16 cellular contexts compared by ENCODE assay signal in genomic region chr10:73226663-73227062, GRCh38. TPM values are rescaled to one million over a fixed set of nuclear protein-coding genes. Genes with fewer than 3 reads are reported as not detected.
DNase-seq lines count a peak whose midpoint lies in the region; ATAC-seq and TF ChIP-seq lines count a peak whose summit lies in the region.
"Had no signal": no experiment of that assay in that cellular context is flagged by ENCODE, and none has a peak within 500 bp of the region (broad histone marks: within the 10 kb centered on the region; RNA-seq: fewer than 3 reads in every experiment).

No MANE protein-coding gene starts in this region.

- H3K79me2 ChIP-seq in OCI-LY7 (ENCODE audit: insufficient read depth, low read depth, low read length) = no peaks in the 10 kb centered on the region

- H3K27ac ChIP-seq in OCI-LY7 (ENCODE audit: low read depth, low read length, poor library complexity, severe bottlenecking) (no peak overlapping the region), gastrocnemius medialis (peak overlapping the region; percentile 6 to 65 (median 36))
- H3K27ac ChIP-seq: 22Rv1, A549, C4-2B had no signal

- H2AFZ ChIP-seq in OCI-LY7 (ENCODE audit: low read length) = no peak overlapping the region

- H3K4me1 ChIP-seq in OCI-LY7 (ENCODE audit: insufficient read depth, low read length, poor library complexity, severe bottlenecking) = peaks cover 4% of the 10 kb centered on the region
- peaks cover 10 to 20% of the 10 kb centered on the region in 2 donors for H3K4me1 ChIP-seq in gastrocnemius medialis
- H3K4me1 ChIP-seq: A549, Caco-2 had no signal

- in situ Hi-C loops in gastrocnemius medialis (cut with MboI; ENCODE audit: low sequenced_read_pairs in 4 of 4) = no loop called here

- peak; percentile 29 for DNase-seq in OCI-LY7 (ENCODE audit: low spot score)
- DNase-seq in myocyte (ENCODE audit: low read depth) = peak; percentile 54
- no peak for DNase-seq in gastrocnemius medialis
- no peak for DNase-seq in stimulated activated CD4-positive, alpha-beta T cell treated with anti-CD3 and anti-CD28 coated beads, Interleukin-4, amount 100 ng/mL, for 4 hours
- DNase-seq: AML-193; Caco-2; Calu3; CD4-positive, alpha-beta T cell; CD8-positive, alpha-beta T cell; DMS79 treated with DMSO at 0.1 percent for 48 hours; GF-D8 had no signal

- intact Hi-C loops in OCI-LY7 (cut with micrococcal nuclease; ENCODE audit: unreplicated experiment) (no loop called here), gastrocnemius medialis (cut with DNase I; ENCODE audit: low total_unique reads) (no loop called here)

- peak; percentile 81 to 92 for ATAC-seq in gastrocnemius medialis
- no peak for ATAC-seq in HG02938 (IDR thresholded peaks at IDR 0.05; ENCODE audit: unreplicated experiment)
- ATAC-seq: A549; CD8-positive, alpha-beta T cell had no signal

- no peak for TF ChIP-seq POLR2A in gastrocnemius medialis (IDR thresholded peaks at IDR 0.05)

- CTCF ChIA-PET in OCI-LY7 (lab: Charles Lee; ENCODE audit: unreplicated experiment) = no interaction called here

- H3K4me3 ChIP-seq in OCI-LY7 (ENCODE audit: low read depth, low read length, poor library complexity, severe bottlenecking) (no peak overlapping the region), gastrocnemius medialis (no peak overlapping the region)
- H3K4me3 ChIP-seq: A549; BLaER1 treated with 17β-estradiol and CSF1 and Interleukin-3, amounts not matched to agents 10 nM and 100 nM had no signal

- H3K9me3 ChIP-seq in OCI-LY7 (ENCODE audit: low read length) (no peaks in the 10 kb centered on the region), gastrocnemius medialis (no peaks in the 10 kb centered on the region)
- H3K9me3 ChIP-seq: A549; BLaER1 treated with 17β-estradiol and CSF1 and Interleukin-3, amounts not matched to agents 10 nM and 100 nM; Caco-2 had no signal

- H3K9me2 ChIP-seq in OCI-LY7 (ENCODE audit: insufficient read depth, low read length) = no peaks in the 10 kb centered on the region

- BruUV-seq in OCI-LY7 (replicated peaks; lab: Mats Ljungman, UMichigan) = no TSS peak

- POLR2A ChIA-PET in OCI-LY7 (lab: Charles Lee) = interaction anchor here (0.6 to 1.5 kb wide), 2 partner anchors 10 to 21 kb away, joined by 3 read pairs; partner anchors contain the start of gene DNAJC9

- 0 out of 2 replicates have a peak, but pooled peaks cover 7% of the 10 kb centered on the region for H3K36me3 ChIP-seq in OCI-LY7 (ENCODE audit: insufficient read depth, low read length)
- H3K36me3 ChIP-seq in gastrocnemius medialis = no peaks in the 10 kb centered on the region

- TF ChIP-seq CTCF in OCI-LY7 (conservative IDR thresholded peaks at IDR 0.05; ENCODE audit: low read length) (no peak), gastrocnemius medialis (IDR thresholded peaks at IDR 0.05 in 4 of 5, conservative IDR thresholded peaks at IDR 0.05 in 1 of 5) (no peak)

- no peaks in the 10 kb centered on the region for H3K27me3 ChIP-seq in gastrocnemius medialis
- H3K27me3 ChIP-seq: BLaER1 treated with 17β-estradiol and CSF1 and Interleukin-3, amounts not matched to agents 10 nM and 100 nM had no signal

- no peaks in the 10 kb centered on the region for H4K20me1 ChIP-seq in OCI-LY7 (ENCODE audit: insufficient read depth, low read length)
- H4K20me1 ChIP-seq: BLaER1 treated with 17β-estradiol and CSF1 and Interleukin-3, amounts not matched to agents 10 nM and 100 nM had no signal

- no peak overlapping the region for H3K4me2 ChIP-seq in OCI-LY7 (ENCODE audit: low read length)
- H3K4me2 ChIP-seq: A549 had no signal

RNA-seq across cellular contexts. Expression of gene DNAJC9, which starts 20.4 kb away (rescaled TPM):
- total RNA-seq in OCI-LY7 (2014; rRNA removed; shearing (Covaris generic)) = 83.3 and 94.2 TPM in 2 replicates
- 63.0 and 64.9 TPM in 2 replicates for total RNA-seq in OCI-LY7 (2022)
- 20.8 and 25.5 TPM in 2 replicates for total RNA-seq in myocyte
- 12.1 TPM for polyA plus RNA-seq in myocyte (2012)
- 10 to 100 TPM in 1 of 4 donors, 1 to 10 TPM in 3; 7.2 to 10.0 (median 8.9) TPM for total RNA-seq in gastrocnemius medialis

RNA-seq across cellular contexts. Expression of gene MRPS16, which starts 25.8 kb away (rescaled TPM):
- 56.6 and 81.6 TPM in 2 replicates for total RNA-seq in OCI-LY7 (2014; rRNA removed; shearing (Covaris generic))
- total RNA-seq in OCI-LY7 (2022) (132 and 135 TPM in 2 replicates), myocyte (88.7 and 89.9 TPM in 2 replicates), gastrocnemius medialis (100 to 1,000 TPM in 1 of 4 donors, 10 to 100 TPM in 3; 73.2 to 104 (median 79.6) TPM)
- polyA plus RNA-seq in myocyte (2012) = 111 TPM

RNA-seq across cellular contexts. Expression of gene FAM149B1, which starts 58.7 kb away (rescaled TPM):
- total RNA-seq in OCI-LY7 (2014; rRNA removed; shearing (Covaris generic)) = 8.0 and 14.7 TPM in 2 replicates
- total RNA-seq in OCI-LY7 (2022) (18.5 and 19.9 TPM in 2 replicates), myocyte (15.9 and 16.5 TPM in 2 replicates), gastrocnemius medialis (1 to 10 TPM; 2.2 to 6.9 (median 5.6) TPM)
- polyA plus RNA-seq in myocyte (2012) = 21.8 TPM

RNA-seq across cellular contexts. Expression of gene ECD, which starts 58.9 kb away (rescaled TPM):
- 24.6 and 27.3 TPM in 2 replicates for total RNA-seq in OCI-LY7 (2014; rRNA removed; shearing (Covaris generic))
- total RNA-seq in OCI-LY7 (2022) (26.0 and 27.2 TPM in 2 replicates), myocyte (31.3 and 32.7 TPM in 2 replicates), gastrocnemius medialis (10 to 100 TPM; 11.0 to 22.8 (median 18.6) TPM)
- polyA plus RNA-seq in myocyte (2012) = 16.6 TPM

Comparison
In these comparisons a context has a peak if more than half of its experiments do, and no peak if none do; other contexts are left out.
1. DNase-seq: peak in OCI-LY7 (single experiment) and myocyte (single experiment); none in gastrocnemius medialis (0 of 2) and stimulated activated CD4-positive, alpha-beta T cell treated with anti-CD3 and anti-CD28 coated beads, Interleukin-4, amount 100 ng/mL, for 4 hours (0 of 2).